ENCODE assay signal across 9 cellular contexts in the genomic region with DNA sequence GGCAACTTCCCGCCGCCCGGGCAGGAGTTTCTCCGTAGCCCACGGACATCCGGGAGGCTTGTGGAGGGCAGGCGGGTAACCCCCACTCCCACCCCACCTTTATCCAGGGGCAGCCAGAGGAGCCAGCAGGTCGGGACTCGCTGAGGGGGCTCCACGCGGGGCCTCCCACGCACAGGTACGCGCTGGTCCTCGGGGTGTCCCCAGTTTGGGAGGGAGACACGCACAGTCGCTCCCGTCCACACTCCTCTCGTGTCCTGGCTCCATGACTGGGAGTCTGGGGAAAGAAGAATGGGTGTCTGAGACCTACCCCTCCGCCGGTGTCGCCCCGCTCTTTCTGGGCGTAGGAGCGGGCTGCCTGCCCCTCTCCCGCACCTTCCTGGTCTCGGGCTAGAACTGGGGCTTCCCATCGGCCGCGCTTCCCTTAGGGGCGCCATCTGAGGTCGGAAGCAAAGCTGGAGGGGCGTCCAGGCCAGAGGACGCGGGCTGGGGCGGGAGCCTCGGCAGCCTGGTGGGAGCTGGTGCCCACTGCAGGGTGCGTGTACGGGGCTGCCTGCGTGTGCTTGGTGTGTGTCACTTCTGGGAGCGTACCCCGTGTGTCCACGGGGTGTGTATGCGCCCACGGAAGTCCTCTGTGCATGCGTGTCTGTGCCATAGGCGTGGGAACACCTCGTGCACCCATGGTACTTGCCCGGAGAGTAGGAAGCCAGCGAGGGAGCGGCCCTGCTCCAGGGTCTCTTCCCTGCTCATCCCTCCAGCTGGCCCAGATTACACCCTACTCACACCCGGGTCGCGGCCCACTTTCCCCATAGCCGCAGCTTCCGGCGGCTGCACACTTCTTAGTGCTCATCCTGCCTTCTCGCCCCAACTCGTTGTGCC.
DNase-seq lines count a peak whose midpoint lies in the region; ATAC-seq and TF ChIP-seq lines count a peak whose summit lies in the region.
"Had no signal": no experiment of that assay in that cellular context is flagged by ENCODE, and none has a peak within 500 bp of the region (broad histone marks: within the 10 kb centered on the region; RNA-seq: fewer than 3 reads in every experiment).

No MANE protein-coding gene starts in this region.

- peak overlapping the region; percentile 89 for H3K4me2 ChIP-seq in GM23338

- no peaks in the 10 kb centered on the region for H3K36me3 ChIP-seq in GM23338 (ENCODE audit: insufficient read depth)
- no peaks in the 10 kb centered on the region for H3K36me3 ChIP-seq in iPS-20b (ENCODE audit: insufficient read depth, low read depth, low read length)

- no peaks in the 10 kb centered on the region for H3K79me2 ChIP-seq in GM23338 (replicated peaks; ENCODE audit: insufficient read depth)

- H3F3A ChIP-seq in GM23338 (replicated peaks; ENCODE audit: low read depth) = peaks cover 4% of the 10 kb centered on the region; the same call in 1 of the 2 replicates

- H3K27ac Mint-ChIP-seq in GM23338 = no peak overlapping the region

- H3K9me3 Mint-ChIP-seq in GM23338 = no peaks in the 10 kb centered on the region; the same call in 2 of the 3 replicates
- no peaks in the 10 kb centered on the region for H3K9me3 Mint-ChIP-seq in activated T-cell treated with anti-CD3 and anti-CD28 coated beads, Interleukin-2, amount 50 U/mL, for 4 hours

- TF ChIP-seq CTCF in GM23338 (conservative IDR thresholded peaks at IDR 0.05; ENCODE audit: low read depth in 2 of 2) = no peak

- H3K27me3 Mint-ChIP-seq in GM23338 (ENCODE audit: insufficient read depth, low read depth, poor library complexity) = peaks cover 66% of the 10 kb centered on the region
- peaks cover 62% of the 10 kb centered on the region for H3K27me3 Mint-ChIP-seq in activated T-cell treated with anti-CD3 and anti-CD28 coated beads, Interleukin-2, amount 50 U/mL, for 4 hours (ENCODE audit: low read depth)

- ATAC-seq in GM23338 (peak; percentile 24), HG02973 (IDR thresholded peaks at IDR 0.05; ENCODE audit: unreplicated experiment) (no peak)
- ATAC-seq in activated T-cell treated with anti-CD3 and anti-CD28 coated beads, Interleukin-2, amount 50 U/mL, for 4 hours = peak in 1 of 2 donors; percentile 5

- no peaks in the 10 kb centered on the region; the same call in 2 of the 3 replicates for H3K36me3 Mint-ChIP-seq in GM23338 (ENCODE audit: low read depth)
- H3K36me3 Mint-ChIP-seq in activated T-cell treated with anti-CD3 and anti-CD28 coated beads, Interleukin-2, amount 50 U/mL, for 4 hours (ENCODE audit: insufficient read depth) = no peaks in the 10 kb centered on the region

- peaks cover 11% of the 10 kb centered on the region for H3K4me1 ChIP-seq in GM23338 (ENCODE audit: insufficient read depth)
- H3K4me1 ChIP-seq in iPS-20b (ENCODE audit: insufficient read depth, low read length) = peaks cover 20% of the 10 kb centered on the region

- H3K4me3 ChIP-seq in GM23338 = peak overlapping the region; percentile 90
- H3K4me3 ChIP-seq in iPS-20b (ENCODE audit: low read length) = peak overlapping the region; percentile 60
- peak overlapping the region; percentile 23 for H3K4me3 ChIP-seq in skeletal muscle cell (ENCODE audit: low read depth, low read length)

- H4K20me1 ChIP-seq in GM23338 (replicated peaks; ENCODE audit: insufficient read depth) = no peaks in the 10 kb centered on the region

- H3K9me2 ChIP-seq in GM23338 (ENCODE audit: insufficient read depth) = no peaks in the 10 kb centered on the region

- peak; percentile 65 for DNase-seq in GM23338 (ENCODE audit: low spot score)
- no peak for DNase-seq in activated T-cell treated with anti-CD3 and anti-CD28 coated beads, Interleukin-2, amount 50 U/mL, for 4 hours
- DNase-seq in skeletal muscle cell (ENCODE audit: low read depth) = no peak
- DNase-seq in EL = no peak
- DNase-seq in stimulated activated CD4-positive, alpha-beta T cell treated with anti-CD3 and anti-CD28 coated beads, Interleukin-12 subunit alpha, Interleukin-12 subunit beta, amount 100 ng/mL, for 4 hours = no peak
- DNase-seq in OCI-M1 (lab: John Stamatoyannopoulos, UW) = no peak
- DNase-seq: activated gamma-delta T cell treated with Interleukin-2 at 50 U/mL for 16 hours had no signal

- H3K27me3 ChIP-seq in GM23338 (ENCODE audit: insufficient read depth) (peaks cover 88% of the 10 kb centered on the region), iPS-20b (ENCODE audit: insufficient read depth, low read length) (peaks cover 100% of the 10 kb centered on the region)

- H3K9ac ChIP-seq in iPS-20b (ENCODE audit: low read depth, low read length) = no peak overlapping the region

- H3K4me3 Mint-ChIP-seq in GM23338 = peak overlapping the region; percentile 73
- peak overlapping the region; percentile 48 for H3K4me3 Mint-ChIP-seq in activated T-cell treated with anti-CD3 and anti-CD28 coated beads, Interleukin-2, amount 50 U/mL, for 4 hours

- H3K9me3 ChIP-seq in iPS-20b (ENCODE audit: insufficient read depth, low read depth, low read length) = no peaks in the 10 kb centered on the region

- H3K4me1 Mint-ChIP-seq in GM23338 = peaks cover 40% of the 10 kb centered on the region
- peaks cover 15% of the 10 kb centered on the region for H3K4me1 Mint-ChIP-seq in activated T-cell treated with anti-CD3 and anti-CD28 coated beads, Interleukin-2, amount 50 U/mL, for 4 hours (ENCODE audit: low read depth)

- peak overlapping the region; percentile 73; the same call in 1 of the 2 replicates for H2AFZ ChIP-seq in GM23338

- H3K27ac ChIP-seq in GM23338 (ENCODE audit: low read depth) = no peak overlapping the region
- H3K27ac ChIP-seq in iPS-20b (ENCODE audit: low read length) = no peak overlapping the region

TF ChIP-seq in GM23338, 12 proteins besides CTCF, POLR2A, EP300 and RAD21 (continues in another document):
- TF ChIP-seq, protein P1, sequence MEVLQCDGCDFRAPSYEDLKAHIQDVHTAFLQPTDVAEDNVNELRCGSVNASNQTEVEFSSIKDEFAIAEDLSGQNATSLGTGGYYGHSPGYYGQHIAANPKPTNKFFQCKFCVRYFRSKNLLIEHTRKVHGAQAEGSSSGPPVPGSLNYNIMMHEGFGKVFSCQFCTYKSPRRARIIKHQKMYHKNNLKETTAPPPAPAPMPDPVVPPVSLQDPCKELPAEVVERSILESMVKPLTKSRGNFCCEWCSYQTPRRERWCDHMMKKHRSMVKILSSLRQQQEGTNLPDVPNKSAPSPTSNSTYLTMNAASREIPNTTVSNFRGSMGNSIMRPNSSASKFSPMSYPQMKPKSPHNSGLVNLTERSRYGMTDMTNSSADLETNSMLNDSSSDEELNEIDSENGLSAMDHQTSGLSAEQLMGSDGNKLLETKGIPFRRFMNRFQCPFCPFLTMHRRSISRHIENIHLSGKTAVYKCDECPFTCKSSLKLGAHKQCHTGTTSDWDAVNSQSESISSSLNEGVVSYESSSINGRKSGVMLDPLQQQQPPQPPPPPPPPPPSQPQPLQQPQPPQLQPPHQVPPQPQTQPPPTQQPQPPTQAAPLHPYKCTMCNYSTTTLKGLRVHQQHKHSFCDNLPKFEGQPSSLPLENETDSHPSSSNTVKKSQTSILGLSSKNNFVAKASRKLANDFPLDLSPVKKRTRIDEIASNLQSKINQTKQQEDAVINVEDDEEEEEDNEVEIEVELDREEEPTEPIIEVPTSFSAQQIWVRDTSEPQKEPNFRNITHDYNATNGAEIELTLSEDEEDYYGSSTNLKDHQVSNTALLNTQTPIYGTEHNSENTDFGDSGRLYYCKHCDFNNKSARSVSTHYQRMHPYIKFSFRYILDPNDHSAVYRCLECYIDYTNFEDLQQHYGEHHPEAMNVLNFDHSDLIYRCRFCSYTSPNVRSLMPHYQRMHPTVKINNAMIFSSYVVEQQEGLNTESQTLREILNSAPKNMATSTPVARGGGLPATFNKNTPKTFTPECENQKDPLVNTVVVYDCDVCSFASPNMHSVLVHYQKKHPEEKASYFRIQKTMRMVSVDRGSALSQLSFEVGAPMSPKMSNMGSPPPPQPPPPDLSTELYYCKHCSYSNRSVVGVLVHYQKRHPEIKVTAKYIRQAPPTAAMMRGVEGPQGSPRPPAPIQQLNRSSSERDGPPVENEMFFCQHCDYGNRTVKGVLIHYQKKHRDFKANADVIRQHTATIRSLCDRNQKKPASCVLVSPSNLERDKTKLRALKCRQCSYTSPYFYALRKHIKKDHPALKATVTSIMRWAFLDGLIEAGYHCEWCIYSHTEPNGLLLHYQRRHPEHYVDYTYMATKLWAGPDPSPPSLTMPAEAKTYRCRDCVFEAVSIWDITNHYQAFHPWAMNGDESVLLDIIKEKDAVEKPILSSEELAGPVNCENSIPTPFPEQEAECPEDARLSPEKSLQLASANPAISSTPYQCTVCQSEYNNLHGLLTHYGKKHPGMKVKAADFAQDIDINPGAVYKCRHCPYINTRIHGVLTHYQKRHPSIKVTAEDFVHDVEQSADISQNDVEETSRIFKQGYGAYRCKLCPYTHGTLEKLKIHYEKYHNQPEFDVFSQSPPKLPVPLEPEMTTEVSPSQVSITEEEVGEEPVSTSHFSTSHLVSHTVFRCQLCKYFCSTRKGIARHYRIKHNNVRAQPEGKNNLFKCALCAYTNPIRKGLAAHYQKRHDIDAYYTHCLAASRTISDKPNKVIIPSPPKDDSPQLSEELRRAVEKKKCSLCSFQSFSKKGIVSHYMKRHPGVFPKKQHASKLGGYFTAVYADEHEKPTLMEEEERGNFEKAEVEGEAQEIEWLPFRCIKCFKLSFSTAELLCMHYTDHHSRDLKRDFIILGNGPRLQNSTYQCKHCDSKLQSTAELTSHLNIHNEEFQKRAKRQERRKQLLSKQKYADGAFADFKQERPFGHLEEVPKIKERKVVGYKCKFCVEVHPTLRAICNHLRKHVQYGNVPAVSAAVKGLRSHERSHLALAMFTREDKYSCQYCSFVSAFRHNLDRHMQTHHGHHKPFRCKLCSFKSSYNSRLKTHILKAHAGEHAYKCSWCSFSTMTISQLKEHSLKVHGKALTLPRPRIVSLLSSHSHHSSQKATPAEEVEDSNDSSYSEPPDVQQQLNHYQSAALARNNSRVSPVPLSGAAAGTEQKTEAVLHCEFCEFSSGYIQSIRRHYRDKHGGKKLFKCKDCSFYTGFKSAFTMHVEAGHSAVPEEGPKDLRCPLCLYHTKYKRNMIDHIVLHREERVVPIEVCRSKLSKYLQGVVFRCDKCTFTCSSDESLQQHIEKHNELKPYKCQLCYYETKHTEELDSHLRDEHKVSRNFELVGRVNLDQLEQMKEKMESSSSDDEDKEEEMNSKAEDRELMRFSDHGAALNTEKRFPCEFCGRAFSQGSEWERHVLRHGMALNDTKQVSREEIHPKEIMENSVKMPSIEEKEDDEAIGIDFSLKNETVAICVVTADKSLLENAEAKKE (CRISPR knock-in tag; IDR thresholded peaks at IDR 0.05) = no peak
- TF ChIP-seq POLR2AphosphoS5 (IDR thresholded peaks at IDR 0.05; ENCODE audit: low read depth) = no peak
- TF ChIP-seq ETS1 (IDR thresholded peaks at IDR 0.05) = no peak

Comparison
In these comparisons a context has a peak if more than half of its experiments do, and no peak if none do; other contexts are left out.
1. H3K4me3 ChIP-seq: peak in every context shown above with its lines; median percentile 90 in GM23338; 60 in iPS-20b; 23 in skeletal muscle cell.